Comparison of ENCODE assay signal across 1 cellular context in genomic region chr10:93702278-93703001, GRCh38.
A peak's percentile ranks its signal among the peaks of the same experiment; 100 is the strongest.
TF ChIP-seq lines count a peak whose summit lies in the region.

A gene with protein sequence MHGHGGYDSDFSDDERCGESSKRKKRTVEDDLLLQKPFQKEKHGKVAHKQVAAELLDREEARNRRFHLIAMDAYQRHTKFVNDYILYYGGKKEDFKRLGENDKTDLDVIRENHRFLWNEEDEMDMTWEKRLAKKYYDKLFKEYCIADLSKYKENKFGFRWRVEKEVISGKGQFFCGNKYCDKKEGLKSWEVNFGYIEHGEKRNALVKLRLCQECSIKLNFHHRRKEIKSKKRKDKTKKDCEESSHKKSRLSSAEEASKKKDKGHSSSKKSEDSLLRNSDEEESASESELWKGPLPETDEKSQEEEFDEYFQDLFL (minus strand): TSS chr10:93702592. CDS start chr10:93700106, 2,486 bp downstream.

TF ChIP-seq in GM12878, 131 proteins besides CTCF, POLR2A, EP300 and RAD21 (continued from another document and continues in another):
- TF ChIP-seq, protein P1, sequence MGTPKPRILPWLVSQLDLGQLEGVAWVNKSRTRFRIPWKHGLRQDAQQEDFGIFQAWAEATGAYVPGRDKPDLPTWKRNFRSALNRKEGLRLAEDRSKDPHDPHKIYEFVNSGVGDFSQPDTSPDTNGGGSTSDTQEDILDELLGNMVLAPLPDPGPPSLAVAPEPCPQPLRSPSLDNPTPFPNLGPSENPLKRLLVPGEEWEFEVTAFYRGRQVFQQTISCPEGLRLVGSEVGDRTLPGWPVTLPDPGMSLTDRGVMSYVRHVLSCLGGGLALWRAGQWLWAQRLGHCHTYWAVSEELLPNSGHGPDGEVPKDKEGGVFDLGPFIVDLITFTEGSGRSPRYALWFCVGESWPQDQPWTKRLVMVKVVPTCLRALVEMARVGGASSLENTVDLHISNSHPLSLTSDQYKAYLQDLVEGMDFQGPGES (IDR thresholded peaks at IDR 0.05): no peak
- TF ChIP-seq ATF3 (IDR thresholded peaks at IDR 0.05; ENCODE audit: borderline replicate concordance, extremely low read depth, low read depth, low read length) (no peak), CREM (IDR thresholded peaks at IDR 0.05; ENCODE audit: low read depth) (peak; percentile 87), CUX1 (IDR thresholded peaks at IDR 0.05; ENCODE audit: insufficient replicate concordance, low read depth, low read length) (no peak), SP1 (IDR thresholded peaks at IDR 0.05; ENCODE audit: low read depth, low read length) (peak; percentile 89), IRF4 (IDR thresholded peaks at IDR 0.05; ENCODE audit: low read depth, low read length) (peak; percentile 86), BCL11A (IDR thresholded peaks at IDR 0.05; ENCODE audit: low read depth, low read length) (no peak), IKZF2 (IDR thresholded peaks at IDR 0.05) (peak; percentile 90 to 96), TARDBP (IDR thresholded peaks at IDR 0.05; ENCODE audit: borderline replicate concordance) (peak; percentile 92), HDGF (IDR thresholded peaks at IDR 0.05) (peak; percentile 65; the same call in 1 of the 2 replicates), ELK1 (IDR thresholded peaks at IDR 0.05; ENCODE audit: low read depth, low read length) (peak; percentile 95), BHLHE40 (IDR thresholded peaks at IDR 0.05; ENCODE audit: borderline replicate concordance in 1 of 2, low read depth in 2 of 2, low read length in 1 of 2) (peak; percentile 93 to 98), PML (IDR thresholded peaks at IDR 0.05; ENCODE audit: low read length) (peak; percentile 88), LARP7 (IDR thresholded peaks at IDR 0.05) (peak; percentile 95), SREBF1 (IDR thresholded peaks at IDR 0.05; ENCODE audit: low read length) (peak; percentile 63; the same call in 1 of the 2 replicates), RFX5 (IDR thresholded peaks at IDR 0.05; ENCODE audit: low read depth, low read length) (no peak; the same call in 1 of the 2 replicates), KLF5 (IDR thresholded peaks at IDR 0.05; ENCODE audit: partially characterized antibody) (peak; percentile 71), HSF1 (IDR thresholded peaks at IDR 0.05; ENCODE audit: low read depth, low read length) (0 out of 2 replicates have a peak, but pooled peaks have one; percentile 51), ESRRA (IDR thresholded peaks at IDR 0.05; ENCODE audit: low read length) (no peak), CREB1 (IDR thresholded peaks at IDR 0.05; ENCODE audit: low read depth) (peak; percentile 84), BMI1 (IDR thresholded peaks at IDR 0.05; ENCODE audit: borderline replicate concordance) (peak; percentile 80), SUPT20H (IDR thresholded peaks at IDR 0.05; ENCODE audit: borderline replicate concordance, control insufficient read depth, low read depth, low read length) (no peak), RCOR1 (conservative IDR thresholded peaks at IDR 0.05; ENCODE audit: low read depth, low read length) (no peak), TBL1XR1 (IDR thresholded peaks at IDR 0.05; ENCODE audit: low read depth, low read length) (peak; percentile 71; the same call in 1 of the 2 replicates), RBBP5 (conservative IDR thresholded peaks at IDR 0.05) (0 out of 2 replicates have a peak, but pooled peaks have one; percentile 26), RELA (IDR thresholded peaks at IDR 0.05; ENCODE audit: borderline replicate concordance, partially characterized antibody) (peak; percentile 98), STAT1 (conservative IDR thresholded peaks at IDR 0.05) (peak; percentile 99), NFXL1 (IDR thresholded peaks at IDR 0.05; ENCODE audit: borderline replicate concordance) (no peak), YY1 (IDR thresholded peaks at IDR 0.05; ENCODE audit: low read depth, low read length) (peak; percentile 91), E2F8 (IDR thresholded peaks at IDR 0.05; ENCODE audit: low read depth, partially characterized antibody) (peak; percentile 80), PKNOX1 (IDR thresholded peaks at IDR 0.05) (peak; percentile 53), EED (IDR thresholded peaks at IDR 0.05; ENCODE audit: low read depth) (peak; percentile 91), TCF12 (IDR thresholded peaks at IDR 0.05; ENCODE audit: low read depth, low read length) (peak; percentile 75), MXI1 (IDR thresholded peaks at IDR 0.05; ENCODE audit: low read depth, low read length) (peak; percentile 77), SPI1 (IDR thresholded peaks at IDR 0.05; ENCODE audit: borderline replicate concordance, insufficient read depth, low read depth, low read length) (0 out of 2 replicates have a peak, but pooled peaks have one; percentile 2), HCFC1 (IDR thresholded peaks at IDR 0.05; ENCODE audit: low read length) (peak; percentile 89)
- TF ChIP-seq, protein P2, sequence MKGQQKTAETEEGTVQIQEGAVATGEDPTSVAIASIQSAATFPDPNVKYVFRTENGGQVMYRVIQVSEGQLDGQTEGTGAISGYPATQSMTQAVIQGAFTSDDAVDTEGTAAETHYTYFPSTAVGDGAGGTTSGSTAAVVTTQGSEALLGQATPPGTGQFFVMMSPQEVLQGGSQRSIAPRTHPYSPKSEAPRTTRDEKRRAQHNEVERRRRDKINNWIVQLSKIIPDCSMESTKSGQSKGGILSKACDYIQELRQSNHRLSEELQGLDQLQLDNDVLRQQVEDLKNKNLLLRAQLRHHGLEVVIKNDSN (IDR thresholded peaks at IDR 0.05; ENCODE audit: borderline replicate concordance, extremely low read length, insufficient read depth, low read depth, low read length): peak; percentile 66
- TF ChIP-seq, protein P3, sequence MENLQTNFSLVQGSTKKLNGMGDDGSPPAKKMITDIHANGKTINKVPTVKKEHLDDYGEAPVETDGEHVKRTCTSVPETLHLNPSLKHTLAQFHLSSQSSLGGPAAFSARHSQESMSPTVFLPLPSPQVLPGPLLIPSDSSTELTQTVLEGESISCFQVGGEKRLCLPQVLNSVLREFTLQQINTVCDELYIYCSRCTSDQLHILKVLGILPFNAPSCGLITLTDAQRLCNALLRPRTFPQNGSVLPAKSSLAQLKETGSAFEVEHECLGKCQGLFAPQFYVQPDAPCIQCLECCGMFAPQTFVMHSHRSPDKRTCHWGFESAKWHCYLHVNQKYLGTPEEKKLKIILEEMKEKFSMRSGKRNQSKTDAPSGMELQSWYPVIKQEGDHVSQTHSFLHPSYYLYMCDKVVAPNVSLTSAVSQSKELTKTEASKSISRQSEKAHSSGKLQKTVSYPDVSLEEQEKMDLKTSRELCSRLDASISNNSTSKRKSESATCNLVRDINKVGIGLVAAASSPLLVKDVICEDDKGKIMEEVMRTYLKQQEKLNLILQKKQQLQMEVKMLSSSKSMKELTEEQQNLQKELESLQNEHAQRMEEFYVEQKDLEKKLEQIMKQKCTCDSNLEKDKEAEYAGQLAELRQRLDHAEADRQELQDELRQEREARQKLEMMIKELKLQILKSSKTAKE (IDR thresholded peaks at IDR 0.05; ENCODE audit: low read depth, poor library complexity, severe bottlenecking): peak; percentile 53
- TF ChIP-seq, protein P4, sequence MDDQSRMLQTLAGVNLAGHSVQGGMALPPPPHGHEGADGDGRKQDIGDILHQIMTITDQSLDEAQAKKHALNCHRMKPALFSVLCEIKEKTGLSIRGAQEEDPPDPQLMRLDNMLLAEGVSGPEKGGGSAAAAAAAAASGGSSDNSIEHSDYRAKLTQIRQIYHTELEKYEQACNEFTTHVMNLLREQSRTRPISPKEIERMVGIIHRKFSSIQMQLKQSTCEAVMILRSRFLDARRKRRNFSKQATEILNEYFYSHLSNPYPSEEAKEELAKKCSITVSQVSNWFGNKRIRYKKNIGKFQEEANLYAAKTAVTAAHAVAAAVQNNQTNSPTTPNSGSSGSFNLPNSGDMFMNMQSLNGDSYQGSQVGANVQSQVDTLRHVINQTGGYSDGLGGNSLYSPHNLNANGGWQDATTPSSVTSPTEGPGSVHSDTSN (IDR thresholded peaks at IDR 0.05; ENCODE audit: insufficient replicate concordance, low read depth, low read length): peak; percentile 42
